Comparison of ENCODE assay signal across 20 cellular contexts in the genomic region with DNA sequence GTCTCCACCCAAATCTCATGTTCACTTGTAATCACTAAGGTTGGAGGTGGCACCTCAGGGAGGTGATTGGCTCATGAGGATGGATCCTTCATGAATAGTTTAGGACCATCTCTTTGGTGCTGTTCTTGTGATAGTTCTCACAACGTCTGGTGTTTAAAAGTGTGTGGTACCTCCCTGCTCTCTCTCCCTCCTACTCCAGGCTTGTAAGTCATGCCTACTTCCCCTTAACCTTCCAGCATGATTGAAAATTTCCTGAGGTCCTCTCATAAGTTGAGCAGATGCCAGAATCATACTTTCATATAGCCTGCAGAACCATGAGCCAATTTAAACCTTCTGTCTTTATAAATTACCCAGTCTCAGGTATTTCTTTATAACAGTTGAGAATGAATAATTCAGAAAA.
"Had no signal": no experiment of that assay in that cellular context is flagged by ENCODE, and none has a peak within 500 bp of the region (broad histone marks: within the 10 kb centered on the region; RNA-seq: fewer than 3 reads in every experiment).

No MANE protein-coding gene starts in this region.

- H3K4me3 Mint-ChIP-seq: endodermal cell; naive thymus-derived CD8-positive, alpha-beta T cell; stimulated activated naive CD8-positive, alpha-beta T cell treated with anti-CD3 and anti-CD28 coated beads, Interleukin-15, Interleukin-2, amounts not matched to agents 100 ng/mL and 50 ng/mL, for 24 hours had no signal

- H3K27ac ChIP-seq: heart right ventricle, right atrium auricular region, tibial artery, upper lobe of left lung, vagina had no signal

- H3K4me3 ChIP-seq: heart right ventricle, right atrium auricular region, tibial artery, upper lobe of left lung, vagina had no signal

- H3K36me3 ChIP-seq: heart right ventricle, right atrium auricular region, tibial artery, vagina had no signal

- FAIRE-seq: colon, frontal cortex, islet of Langerhans, small intestine had no signal

- H3K27me3 ChIP-seq: heart right ventricle, right atrium auricular region, tibial artery, upper lobe of left lung, vagina had no signal

- H3K9me3 Mint-ChIP-seq: endodermal cell; naive thymus-derived CD8-positive, alpha-beta T cell; stimulated activated naive CD8-positive, alpha-beta T cell treated with anti-CD3 and anti-CD28 coated beads, Interleukin-15, Interleukin-2, amounts not matched to agents 100 ng/mL and 50 ng/mL, for 24 hours had no signal

- DNase-seq: dermis blood vessel endothelial cell; endodermal cell; heart right ventricle; hypothalamus; kidney glomerular epithelial cell; mammary epithelial cell; naive thymus-derived CD8-positive, alpha-beta T cell; posterior cingulate gyrus; small intestine; stimulated activated CD4-positive, alpha-beta T cell treated with anti-CD3 and anti-CD28 coated beads, Interleukin-12 subunit alpha, Interleukin-12 subunit beta, amount 100 ng/mL, for 4 hours; stimulated activated CD4-positive, alpha-beta T cell treated with anti-CD3 and anti-CD28 coated beads, Interleukin-2, amount 100 ng/mL, for 48 hours; tibial artery; upper lobe of left lung had no signal

- H3K27ac Mint-ChIP-seq: endodermal cell; stimulated activated naive CD8-positive, alpha-beta T cell treated with anti-CD3 and anti-CD28 coated beads, Interleukin-15, Interleukin-2, amounts not matched to agents 100 ng/mL and 50 ng/mL, for 24 hours had no signal

- ATAC-seq: esophagus mucosa; heart right ventricle; naive thymus-derived CD8-positive, alpha-beta T cell had no signal

- H3K9me3 ChIP-seq: heart right ventricle, right atrium auricular region, tibial artery, upper lobe of left lung, vagina had no signal

- H3K27me3 Mint-ChIP-seq: naive thymus-derived CD8-positive, alpha-beta T cell; stimulated activated naive CD8-positive, alpha-beta T cell treated with anti-CD3 and anti-CD28 coated beads, Interleukin-15, Interleukin-2, amounts not matched to agents 100 ng/mL and 50 ng/mL, for 24 hours had no signal
